In genomic region chr1:23554481-23555224, GRCh38 we compare ENCODE assay signal across 8 cellular contexts. TPM values are rescaled to one million over a fixed set of nuclear protein-coding genes. Genes with fewer than 3 reads are reported as not detected.
A peak's percentile ranks its signal among the peaks of the same experiment; 100 is the strongest.
DNase-seq lines count a peak whose midpoint lies in the region; ATAC-seq and TF ChIP-seq lines count a peak whose summit lies in the region.

No MANE protein-coding gene starts in this region.

- H3K27me3 Mint-ChIP-seq in activated CD4-positive, alpha-beta T cell treated with anti-CD3 and anti-CD28 coated beads for 36 hours = no peaks in the 10 kb centered on the region
- H3K27me3 Mint-ChIP-seq in chondrocyte (ENCODE audit: low read depth) = no peaks in the 10 kb centered on the region

- ATAC-seq in GM18873 (IDR thresholded peaks at IDR 0.05; ENCODE audit: low FRiP score, unreplicated experiment) = peak; percentile 29
- peak; percentile 39 for ATAC-seq in HG03108 (IDR thresholded peaks at IDR 0.05; ENCODE audit: unreplicated experiment)
- peak; percentile 75 for ATAC-seq in activated CD4-positive, alpha-beta T cell treated with anti-CD3 and anti-CD28 coated beads for 36 hours

- POLR2A ChIA-PET in activated CD4-positive, alpha-beta T cell treated with anti-CD3 and anti-CD28 coated beads for 36 hours (lab: Charles Lee) = interaction anchor here (0.5 to 1.5 kb wide), 7 partner anchors 13 to 493 kb away, joined by 3 to 8 read pairs (median 3); partner anchors contain the start of genes E2F2 and RPL11

- DNase-seq in AG08396 (ENCODE audit: low spot score) (peak; percentile 91), NCI-H226 (peak; percentile 92), chondrocyte (ENCODE audit: low spot score) (peak; percentile 97), left kidney (ENCODE audit: low read depth, low spot score) (peak; percentile 98)
- DNase-seq in activated CD4-positive, alpha-beta T cell treated with anti-CD3 and anti-CD28 coated beads for 36 hours = peak; percentile 92
- peak; percentile 79 to 82 for DNase-seq in stimulated activated CD4-positive, alpha-beta T cell treated with anti-CD3 and anti-CD28 coated beads, Interleukin-2, amount 100 ng/mL, for 24 hours

- peaks cover 23% of the 10 kb centered on the region for H3K36me3 Mint-ChIP-seq in activated CD4-positive, alpha-beta T cell treated with anti-CD3 and anti-CD28 coated beads for 36 hours (ENCODE audit: low read depth)
- H3K36me3 Mint-ChIP-seq in chondrocyte (ENCODE audit: low read depth) = peaks cover 8% of the 10 kb centered on the region

- peak overlapping the region; percentile 88 for H3K27ac Mint-ChIP-seq in activated CD4-positive, alpha-beta T cell treated with anti-CD3 and anti-CD28 coated beads for 36 hours
- peak overlapping the region; percentile 99 for H3K27ac Mint-ChIP-seq in chondrocyte (ENCODE audit: unreplicated experiment)

- CTCF ChIA-PET in activated CD4-positive, alpha-beta T cell treated with anti-CD3 and anti-CD28 coated beads for 36 hours (lab: Charles Lee) = interaction anchor here (0.6 to 21.5 kb wide), 17 partner anchors 9 to 140 kb away, joined by 3 to 678 read pairs (median 5); no protein-coding TSS in a partner anchor

- intact Hi-C loops in activated CD4-positive, alpha-beta T cell treated with anti-CD3 and anti-CD28 coated beads for 36 hours (cut with DNase I, micrococcal nuclease) = loop anchor here (1.0 to 5.0 kb wide), 8 partner anchors 23 to 403 kb away; partner anchors contain the start of genes E2F2 (in 1 of the 2) and PNRC2 (in 1 of the 2)

- H3K4me1 Mint-ChIP-seq in activated CD4-positive, alpha-beta T cell treated with anti-CD3 and anti-CD28 coated beads for 36 hours = peaks cover 51% of the 10 kb centered on the region
- peaks cover 41% of the 10 kb centered on the region for H3K4me1 Mint-ChIP-seq in chondrocyte (ENCODE audit: low read depth)

- peak overlapping the region; percentile 81 for H3K4me3 Mint-ChIP-seq in activated CD4-positive, alpha-beta T cell treated with anti-CD3 and anti-CD28 coated beads for 36 hours
- peak overlapping the region; percentile 78 for H3K4me3 Mint-ChIP-seq in chondrocyte (ENCODE audit: unreplicated experiment)

- no peaks in the 10 kb centered on the region for H3K9me3 Mint-ChIP-seq in activated CD4-positive, alpha-beta T cell treated with anti-CD3 and anti-CD28 coated beads for 36 hours (ENCODE audit: low read depth)
- H3K9me3 Mint-ChIP-seq in chondrocyte (ENCODE audit: low read depth) = no peaks in the 10 kb centered on the region

- peak; percentile 64 for TF ChIP-seq CTCF in chondrocyte (IDR thresholded peaks at IDR 0.05)

RNA-seq across cellular contexts. Expression of gene ID3, which starts 4.6 kb away (rescaled TPM):
- total RNA-seq in activated CD4-positive, alpha-beta T cell treated with anti-CD3 and anti-CD28 coated beads for 36 hours = 10 to 100 TPM; 42.6 to 43.9 TPM
- 81.8 to 330 TPM (median 83.5 TPM) in 3 replicates for total RNA-seq in chondrocyte

RNA-seq across cellular contexts. Expression of gene E2F2, which starts 23.6 kb away (rescaled TPM):
- 10 to 100 TPM; 25.0 to 32.0 TPM for total RNA-seq in activated CD4-positive, alpha-beta T cell treated with anti-CD3 and anti-CD28 coated beads for 36 hours
- total RNA-seq in chondrocyte = 0.72 to 4.3 TPM (median 0.87 TPM) in 3 replicates

Comparison
In these comparisons a context has a peak if more than half of its experiments do, and no peak if none do; other contexts are left out.
1. Peak in every context shown above with its lines: DNase-seq and ATAC-seq.